ENCODE assay signal across 35 cellular contexts in genomic region chr16:35141303-35141702, GRCh38.
"Had no signal": no experiment of that assay in that cellular context is flagged by ENCODE, and none has a peak within 500 bp of the region (broad histone marks: within the 10 kb centered on the region; RNA-seq: fewer than 3 reads in every experiment).

No MANE protein-coding gene starts in this region.

- DNase-seq: Karpas-422, Kasumi-1, KG1, MM.1S, MV-4-11, NCI-H1048, NCI-H1092, NCI-H1092 treated with DMSO at 0.1 percent for 48 hours, NCI-H1105, NCI-H1105 treated with DMSO at 0.1 percent for 48 hours, NCI-H1417, NCI-H1417 treated with DMSO at 0.1 percent for 48 hours, NCI-H1436, NCI-H1436 treated with DMSO at 0.1 percent for 48 hours, NCI-H146, NCI-H1694, NCI-H1694 treated with DMSO at 0.1 percent for 48 hours, NCI-H187, NCI-H187 treated with DMSO at 0.1 percent for 48 hours, NCI-H1930, NCI-H2029, NCI-H2029 treated with DMSO at 0.1 percent for 48 hours, NCI-H2081, NCI-H2081 treated with DMSO at 0.1 percent for 48 hours, NCI-H2107, NCI-H2171, NCI-H2171 treated with DMSO at 0.1 percent for 48 hours, NCI-H2227 treated with DMSO at 0.1 percent for 48 hours, NCI-H226, NCI-H345, NCI-H446, NCI-H446 treated with DMSO at 0.1 percent for 48 hours, NCI-H510A had no signal

- H3K4me3 ChIP-seq: MG63 had no signal

- H3K9me3 ChIP-seq: MG63 had no signal

- H3K27ac ChIP-seq: KMS-11 had no signal

- H3K36me3 ChIP-seq: MG63 had no signal
